ENCODE assay signal across 10 cellular contexts in genomic region chr16:49698931-49699715, GRCh38.
DNase-seq lines count a peak whose midpoint lies in the region; ATAC-seq and TF ChIP-seq lines count a peak whose summit lies in the region.
"Had no signal": no experiment of that assay in that cellular context is flagged by ENCODE, and none has a peak within 500 bp of the region (broad histone marks: within the 10 kb centered on the region; RNA-seq: fewer than 3 reads in every experiment).

No MANE protein-coding gene starts in this region.

- ATAC-seq in GM21786 (IDR thresholded peaks at IDR 0.05; ENCODE audit: unreplicated experiment) (no peak), GM21447 (IDR thresholded peaks at IDR 0.05; ENCODE audit: unreplicated experiment) (no peak)

- H3K9me3 ChIP-seq in HUES6 (ENCODE audit: control insufficient read depth, insufficient read depth, low read depth, low read length) = no peaks in the 10 kb centered on the region
- H3K9me3 ChIP-seq in ascending aorta = no peaks in the 10 kb centered on the region
- no peaks in the 10 kb centered on the region for H3K9me3 ChIP-seq in stomach smooth muscle (ENCODE audit: control insufficient read depth in 2 of 2, low read length in 2 of 2)

- no peak for TF ChIP-seq CTCF in ascending aorta (IDR thresholded peaks at IDR 0.05)

- H3K27ac ChIP-seq in HUES6 (ENCODE audit: low read depth, low read length) (peak overlapping the region; percentile 91; the same call in 1 of the 2 replicates), ascending aorta (peak overlapping the region; percentile 88 to 89), stomach smooth muscle (ENCODE audit: low read length) (peak overlapping the region; percentile 24)

- intact Hi-C loops in ascending aorta (cut with DNase I) = loop anchor here (2.0 to 5.0 kb wide), 3 partner anchors 47 to 453 kb away; partner anchors contain the start of gene TENT4B

- H3K9ac ChIP-seq in HUES6 (ENCODE audit: low read length) = peak overlapping the region; percentile 91
- H3K9ac ChIP-seq in stomach smooth muscle (ENCODE audit: low read length in 2 of 2) = no peak overlapping the region

- no peak overlapping the region for H3K4me3 ChIP-seq in HUES6 (ENCODE audit: low read depth, low read length)
- H3K4me3 ChIP-seq in ascending aorta = peak overlapping the region; percentile 28 to 60
- H3K4me3 ChIP-seq in stomach smooth muscle (ENCODE audit: low read length in 2 of 2) = peak overlapping the region in 1 of 2 donors; percentile 35
- H3K4me3 ChIP-seq: K562 had no signal

- H3K27me3 ChIP-seq in HUES6 (ENCODE audit: control insufficient read depth, insufficient read depth, low read length) (no peaks in the 10 kb centered on the region), ascending aorta (no peaks in the 10 kb centered on the region), stomach smooth muscle (ENCODE audit: control insufficient read depth in 1 of 2, insufficient read depth in 2 of 2, low read length in 2 of 2) (no peaks in the 10 kb centered on the region)

- H3K36me3 ChIP-seq in HUES6 (ENCODE audit: control insufficient read depth, insufficient read depth, low read length) (no peaks in the 10 kb centered on the region), ascending aorta (no peaks in the 10 kb centered on the region), stomach smooth muscle (ENCODE audit: control insufficient read depth in 2 of 2, insufficient read depth in 2 of 2, low read length in 2 of 2) (no peaks in the 10 kb centered on the region)

- DNase-seq in ascending aorta (ENCODE audit: low spot score in 2 of 2) = peak in 1 of 2 donors; percentile 87
- DNase-seq in hepatic stellate cell (ENCODE audit: low spot score) = peak; percentile 45
- DNase-seq in DMS79 (lab: John Stamatoyannopoulos, UW) = no peak
- no peak for DNase-seq in A172 (ENCODE audit: low spot score)
- DNase-seq: foreskin melanocyte had no signal

- H3K4me1 ChIP-seq in HUES6 (ENCODE audit: control insufficient read depth, insufficient read depth, low read length) = peaks cover 94% of the 10 kb centered on the region
- H3K4me1 ChIP-seq in ascending aorta = peaks cover 7 to 25% of the 10 kb centered on the region in 2 donors
- peaks cover 36% of the 10 kb centered on the region for H3K4me1 ChIP-seq in stomach smooth muscle (ENCODE audit: control insufficient read depth, insufficient read depth, low read length)

Comparison
In these comparisons a context has a peak if more than half of its experiments do, and no peak if none do; other contexts are left out.
1. H3K27ac ChIP-seq: peak in every context shown above with its lines; median percentile 91 in HUES6; 88 in ascending aorta; 24 in stomach smooth muscle.